8 cellular contexts compared by ENCODE assay signal in genomic region chr4:39458161-39458504, GRCh38. TPM values are rescaled to one million over a fixed set of nuclear protein-coding genes. Genes with fewer than 3 reads are reported as not detected.
DNase-seq lines count a peak whose midpoint lies in the region; ATAC-seq, FAIRE-seq and TF ChIP-seq lines count a peak whose summit lies in the region.
"Not testable (repeated sequence)": the region's sequence is repeated elsewhere in the genome, so short reads cannot be mapped to it uniquely, and the experiment has no call there.

No MANE protein-coding gene starts in this region.

- peak overlapping the region; percentile 75 for H3K14ac ChIP-seq in trophoblast cell (ENCODE audit: low read length)

- H3K27ac ChIP-seq in HUES48 (ENCODE audit: low read depth, low read length) (peak overlapping the region; percentile 95), VCaP (peak overlapping the region; percentile 93), GM12878 (ENCODE audit: control insufficient read depth, insufficient read depth) (peak overlapping the region; percentile 92), fibroblast of lung (ENCODE audit: insufficient read depth, low read length) (peak overlapping the region; percentile 95), right lobe of liver (peak overlapping the region; percentile 84 to 86 (median 86)), trophoblast cell (ENCODE audit: low read depth, low read length) (peak overlapping the region; percentile 89), upper lobe of left lung (peak overlapping the region; percentile 90 to 97 (median 94))

- peak overlapping the region; percentile 13 for H3K18ac ChIP-seq in trophoblast cell (ENCODE audit: low read length)

- peak overlapping the region; percentile 55 for H4K12ac ChIP-seq in trophoblast cell (ENCODE audit: low read depth, low read length)

- in situ Hi-C loops in GM12878 (cut with MboI): not testable (repeated sequence)

- H3K9ac ChIP-seq in HUES48 (ENCODE audit: low read depth, low read length) (peak overlapping the region; percentile 98), GM12878 (ENCODE audit: control insufficient read depth, insufficient read depth, low read length) (peak overlapping the region; percentile 87), fibroblast of lung (ENCODE audit: insufficient read depth, low read length) (peak overlapping the region; percentile 98), trophoblast cell (ENCODE audit: low read length) (peak overlapping the region; percentile 98)

- not testable (repeated sequence) for TF ChIP-seq EP300 in GM12878 (IDR thresholded peaks at IDR 0.05; ENCODE audit: borderline replicate concordance in 1 of 2, control insufficient read depth in 1 of 2, low read depth in 2 of 2, low read length in 2 of 2); upper lobe of left lung (IDR thresholded peaks at IDR 0.05)

- H2AFZ ChIP-seq in GM12878 (ENCODE audit: control insufficient read depth, low read depth, low read length); fibroblast of lung (ENCODE audit: low read length): not testable (repeated sequence)
- peak overlapping the region; percentile 46 for H2AFZ ChIP-seq in trophoblast cell (ENCODE audit: insufficient read depth, low read length, poor library complexity)

- ATAC-seq in GM12878: peak; percentile 18
- peak in 3 of 4 donors; percentile 0 to 3 (median 1) for ATAC-seq in right lobe of liver
- peak in 1 of 2 donors; percentile 1 for ATAC-seq in upper lobe of left lung (ENCODE audit: low FRiP score in 2 of 2)

- peak overlapping the region; percentile 91 for H4K8ac ChIP-seq in trophoblast cell (ENCODE audit: low read depth, low read length)

- H3K4ac ChIP-seq in trophoblast cell (ENCODE audit: low read depth, low read length): peak overlapping the region; percentile 91

- SMC1A ChIA-PET in GM12878 (lab: Charles Lee; ENCODE audit: uncharacterized antibody, unreplicated experiment): interaction anchor here (0.7 to 2.5 kb wide), 7 partner anchors 10 to 525 kb away, joined by 3 to 9 read pairs (median 3); no protein-coding TSS in a partner anchor

- WGBS in GM12878 (ENCODE audit: insufficient coverage, insufficient replicate concordance, low lambda C conversion rate, missing lambda C conversion rate): under 1% methylated on average over 13 of the region's 13 CpGs
- WGBS in right lobe of liver (ENCODE audit: insufficient coverage, low coverage, low lambda C conversion rate, missing lambda C conversion rate): 0% methylated on average over 13 of the region's 13 CpGs
- no CpG with 5 or more reads among the region's 13 CpGs for WGBS in trophoblast cell (ENCODE audit: extremely low coverage, insufficient coverage, insufficient read length)
- 0% methylated on average over 7 to 13 of the region's 13 CpGs for WGBS in upper lobe of left lung, 2 donors

- H3K4me2 ChIP-seq in GM12878 (ENCODE audit: control insufficient read depth, insufficient read depth) (peak overlapping the region; percentile 92), fibroblast of lung (ENCODE audit: extremely low read depth, insufficient read depth, low read length) (peak overlapping the region; percentile 98), trophoblast cell (ENCODE audit: low read length) (peak overlapping the region; percentile 66)

- not testable (repeated sequence) for BruUV-seq in GM12878 (replicated peaks; lab: Mats Ljungman, UMichigan)

- intact Hi-C loops in GM12878 (cut with micrococcal nuclease; ENCODE audit: unreplicated experiment): loop anchor here (5.0 kb wide), 2 partner anchors 159 to 556 kb away; no protein-coding TSS in a partner anchor
- intact Hi-C loops in right lobe of liver (cut with DNase I): not testable (repeated sequence)

- H2AK5ac ChIP-seq in trophoblast cell (ENCODE audit: low read length): peak overlapping the region; percentile 67

- not testable (repeated sequence) for H2BK12ac ChIP-seq in trophoblast cell (ENCODE audit: low read length)

- H3K4me3 ChIP-seq in GM12865 (ENCODE audit: low read depth, low read length) (peak overlapping the region; percentile 71), HUES48 (ENCODE audit: low read depth, low read length) (peak overlapping the region; percentile 94), GM12878 (peak overlapping the region; percentile 94), fibroblast of lung (replicated peaks in 1 of 4; ENCODE audit: control extremely low read depth in 1 of 4, insufficient read depth in 1 of 4, low read depth in 3 of 4, low read length in 4 of 4) (peak overlapping the region; percentile 85 to 100 (median 96)), right lobe of liver (peak overlapping the region; percentile 63 to 80 (median 69)), trophoblast cell (ENCODE audit: low read depth, low read length) (peak overlapping the region; percentile 82), upper lobe of left lung (peak overlapping the region; percentile 72 to 88 (median 80))

- RAD21 ChIA-PET in GM12878 (lab: Charles Lee; ENCODE audit: unreplicated experiment): interaction anchor here (1.4 kb wide), 1 partner anchor 46 kb away, joined by 3 read pairs; no protein-coding TSS in a partner anchor

- TF ChIP-seq CTCF in GM12865 (IDR thresholded peaks at IDR 0.05; ENCODE audit: insufficient read depth, low read depth, low read length, missing control alignments); VCaP (conservative IDR thresholded peaks at IDR 0.05); GM12878 (IDR thresholded peaks at IDR 0.05 in 2 of 3, conservative IDR thresholded peaks at IDR 0.05 in 1 of 3; ENCODE audit: control insufficient read depth in 2 of 3, extremely low read depth in 1 of 3, insufficient read depth in 1 of 3, low read depth in 3 of 3, low read length in 3 of 3); fibroblast of lung (conservative IDR thresholded peaks at IDR 0.05 in 1 of 2, IDR thresholded peaks at IDR 0.05 in 1 of 2; ENCODE audit: low read depth in 1 of 2, low read length in 2 of 2); right lobe of liver (IDR thresholded peaks at IDR 0.05); upper lobe of left lung (IDR thresholded peaks at IDR 0.05): not testable (repeated sequence)

- H3K23ac ChIP-seq in trophoblast cell (ENCODE audit: low read length): not testable (repeated sequence)

- not testable (repeated sequence) for H3K79me1 ChIP-seq in trophoblast cell (ENCODE audit: low read length)

- H3K79me2 ChIP-seq in GM12878 (ENCODE audit: control insufficient read depth, insufficient read depth, low read length) (peaks cover 57% of the 10 kb centered on the region), fibroblast of lung (ENCODE audit: control insufficient read depth, insufficient read depth, low read length) (peaks cover 39% of the 10 kb centered on the region)
- H3K79me2 ChIP-seq in trophoblast cell (ENCODE audit: control insufficient read depth, insufficient read depth, low read length, poor library complexity): not testable (repeated sequence)

- H3K36me3 ChIP-seq in HUES48 (ENCODE audit: control insufficient read depth, insufficient read depth, low read length) (peaks cover 73% of the 10 kb centered on the region), GM12878 (ENCODE audit: control insufficient read depth in 2 of 2, insufficient read depth in 2 of 2, low read length in 1 of 2) (peaks cover 4 to 36% of the 10 kb centered on the region in 2 experiments), right lobe of liver (peaks cover 0 to 52% (median 20%) of the 10 kb centered on the region in 4 donors), trophoblast cell (ENCODE audit: control insufficient read depth in 1 of 2, insufficient read depth in 2 of 2, low read length in 2 of 2) (peaks cover 16 to 26% of the 10 kb centered on the region in 2 experiments), upper lobe of left lung (peaks cover 34 to 62% (median 45%) of the 10 kb centered on the region in 4 donors)
- not testable (repeated sequence) for H3K36me3 ChIP-seq in fibroblast of lung (ENCODE audit: control insufficient read depth, insufficient read depth, low read length)

- CTCF ChIA-PET in GM12878 (lab: Yijun Ruan, JAX): interaction anchor here (0.7 to 2.4 kb wide), 5 partner anchors 11 to 859 kb away, joined by 3 to 12 read pairs (median 3); no protein-coding TSS in a partner anchor

- not testable (repeated sequence) for DNase-seq in GM12865 (ENCODE audit: low read depth); GM12878 (ENCODE audit: low read depth, low spot score); fibroblast of lung (ENCODE audit: low read depth in 2 of 2); right lobe of liver; upper lobe of left lung
- peak in 1 of 2 donors; percentile 20 for DNase-seq in trophoblast cell

- H2BK5ac ChIP-seq in trophoblast cell (ENCODE audit: low read depth, low read length, poor library complexity): peak overlapping the region; percentile 55

- H4K20me1 ChIP-seq in GM12878 (ENCODE audit: control insufficient read depth, insufficient read depth); fibroblast of lung (ENCODE audit: control insufficient read depth, extremely low read depth, insufficient read depth, low read length): not testable (repeated sequence)

- POLR2A ChIA-PET in GM12878 (lab: Charles Lee): interaction anchor here (0.5 to 2.5 kb wide), 5 partner anchors 10 to 182 kb away, joined by 3 to 9 read pairs (median 4); partner anchors contain the start of gene RFC1

- TF ChIP-seq RAD21 in GM12878 (IDR thresholded peaks at IDR 0.05; ENCODE audit: insufficient read depth, low read depth, low read length): not testable (repeated sequence)

- not testable (repeated sequence) for FAIRE-seq in GM12878 (lab: Jason Lieb, UNC)

- H4K91ac ChIP-seq in trophoblast cell (ENCODE audit: low read depth, low read length): peak overlapping the region; percentile 83

- not testable (repeated sequence) for H3K4me1 ChIP-seq in HUES48 (ENCODE audit: control insufficient read depth, insufficient read depth, low read length); GM12878 (ENCODE audit: control insufficient read depth, insufficient read depth, low read length); trophoblast cell (ENCODE audit: control insufficient read depth in 1 of 2, insufficient read depth in 2 of 2, low read length in 2 of 2)
- H3K4me1 ChIP-seq in fibroblast of lung (ENCODE audit: control insufficient read depth, extremely low read depth, insufficient read depth, low read length): peaks cover 10% of the 10 kb centered on the region
- peaks cover 0 to 17% (median 4%) of the 10 kb centered on the region in 4 donors for H3K4me1 ChIP-seq in right lobe of liver
- H3K4me1 ChIP-seq in upper lobe of left lung: peaks cover 25 to 40% (median 33%) of the 10 kb centered on the region in 4 donors

- H2BK120ac ChIP-seq in trophoblast cell (ENCODE audit: insufficient read depth, low read length, poor library complexity): peak overlapping the region; percentile 74

- TF ChIP-seq POLR2A in GM12878 (IDR thresholded peaks at IDR 0.05; ENCODE audit: low read depth, low read length); right lobe of liver (IDR thresholded peaks at IDR 0.05); upper lobe of left lung (IDR thresholded peaks at IDR 0.05): not testable (repeated sequence)

- not testable (repeated sequence) for H3K27me3 ChIP-seq in HUES48 (ENCODE audit: control insufficient read depth, insufficient read depth, low read length); GM12878 (replicated peaks in 1 of 2; ENCODE audit: control insufficient read depth in 2 of 2, insufficient read depth in 2 of 2, low read length in 1 of 2); fibroblast of lung (ENCODE audit: control insufficient read depth, insufficient read depth, low read length); right lobe of liver; trophoblast cell (ENCODE audit: insufficient read depth, low read length); upper lobe of left lung

- H3K9me3 ChIP-seq in HUES48 (ENCODE audit: control insufficient read depth, insufficient read depth, low read length); GM12878 (replicated peaks; ENCODE audit: control insufficient read depth, insufficient read depth, low read length); fibroblast of lung (ENCODE audit: control insufficient read depth, insufficient read depth, low read depth, low read length); right lobe of liver; trophoblast cell (ENCODE audit: insufficient read depth, low read depth, low read length); upper lobe of left lung: not testable (repeated sequence)

RNA-seq across cellular contexts. Expression of gene RPL9, which starts 0.6 kb away (rescaled TPM):
- total RNA-seq in GM12878 (2013; cell fraction: nucleolus; rRNA removed): 386 and 397 TPM in 2 replicates
- 2,792 and 4,340 TPM in 2 replicates for total RNA-seq in GM12878 (2014; rRNA removed)
- 3,546 and 3,577 TPM in 2 replicates for total RNA-seq in GM12878 (2014; rRNA removed; fragmentation: Illumina TruSeq; extraction: Trizol)
- 1,956 and 2,067 TPM in 2 replicates for total RNA-seq in GM12878 (2021)
- 4,575 TPM for polyA plus RNA-seq in GM12878 (2011; ENCODE audit: low read depth)
- 1,676 and 2,498 TPM in 2 replicates for polyA plus RNA-seq in GM12878 (2011; rRNA removed)
- 752 and 1,248 TPM in 2 replicates for polyA plus RNA-seq in GM12878 (2011; cell fraction: cytosol; rRNA removed)
- polyA plus RNA-seq in GM12878 (2011; cell fraction: nucleus; rRNA removed): 524 and 814 TPM in 2 replicates
- polyA plus RNA-seq in GM12878 (2012): 3,462 and 4,819 TPM in 2 replicates
- 3,027 and 3,582 TPM in 2 replicates for polyA plus RNA-seq in GM12878 (2014; fragmentation: Illumina TruSeq; extraction: Trizol)
- 1,000 to 10,000 TPM; 3,033 to 4,444 TPM for polyA plus RNA-seq in GM12878 (2014; fragmentation: Nextera tagmentation; extraction: Ambion mirVana)
- 4,252 and 4,767 TPM in 2 replicates for polyA plus RNA-seq in GM12878 (2014; rRNA removed)
- 1,000 to 10,000 TPM; 1,006 to 1,061 TPM for polyA plus RNA-seq in GM12878 (2016; fragmentation: Nextera tagmentation; extraction: Ambion mirVana)
- 143 and 203 TPM in 2 replicates for polyA minus RNA-seq in GM12878 (2011; rRNA and poly(A)+ RNA removed)
- polyA minus RNA-seq in GM12878 (2011; cell fraction: cytosol; rRNA and poly(A)+ RNA removed): 311 and 316 TPM in 2 replicates
- polyA minus RNA-seq in GM12878 (2011; cell fraction: nucleus; rRNA and poly(A)+ RNA removed): 207 and 297 TPM in 2 replicates
- total RNA-seq in fibroblast of lung: 2,253 and 4,642 TPM in 2 replicates
- 1,161 and 1,426 TPM in 2 replicates for polyA plus RNA-seq in fibroblast of lung
- 895 and 1,568 TPM in 2 replicates for polyA plus RNA-seq in fibroblast of lung (2012)
- polyA minus RNA-seq in fibroblast of lung (ENCODE audit: low replicate concordance): 6.9 and 14.9 TPM in 2 replicates
- total RNA-seq in right lobe of liver: 1,000 to 10,000 TPM in 2 of 6 experiments, 100 to 1,000 TPM in 4; 353 to 1,546 (median 454) TPM
- polyA plus RNA-seq in trophoblast cell (2013): 1,848 and 1,853 TPM in 2 replicates
- 1,000 to 10,000 TPM in 4 of 6 donors, 100 to 1,000 TPM in 2; 743 to 2,200 (median 1,155) TPM for total RNA-seq in upper lobe of left lung

RNA-seq across cellular contexts. Expression of gene LIAS, which starts 0.7 kb away (rescaled TPM):
- total RNA-seq in GM12878 (2013; cell fraction: nucleolus; rRNA removed): 53.7 and 59.9 TPM in 2 replicates
- total RNA-seq in GM12878 (2014; rRNA removed): 19.0 and 21.8 TPM in 2 replicates
- 28.3 and 28.6 TPM in 2 replicates for total RNA-seq in GM12878 (2014; rRNA removed; fragmentation: Illumina TruSeq; extraction: Trizol)
- total RNA-seq in GM12878 (2021): 14.1 and 17.9 TPM in 2 replicates
- polyA plus RNA-seq in GM12878 (2011; ENCODE audit: low read depth): 11.2 TPM
- polyA plus RNA-seq in GM12878 (2011; rRNA removed): 27.2 and 38.4 TPM in 2 replicates
- 13.5 and 13.7 TPM in 2 replicates for polyA plus RNA-seq in GM12878 (2011; cell fraction: cytosol; rRNA removed)
- polyA plus RNA-seq in GM12878 (2011; cell fraction: nucleus; rRNA removed): 12.8 and 16.0 TPM in 2 replicates
- polyA plus RNA-seq in GM12878 (2012): 11.6 and 16.6 TPM in 2 replicates
- polyA plus RNA-seq in GM12878 (2014; fragmentation: Illumina TruSeq; extraction: Trizol): 32.3 and 40.4 TPM in 2 replicates
- 10 to 100 TPM; 19.9 to 22.1 TPM for polyA plus RNA-seq in GM12878 (2014; fragmentation: Nextera tagmentation; extraction: Ambion mirVana)
- 20.8 and 25.7 TPM in 2 replicates for polyA plus RNA-seq in GM12878 (2014; rRNA removed)
- 10 to 100 TPM; 27.9 to 30.6 TPM for polyA plus RNA-seq in GM12878 (2016; fragmentation: Nextera tagmentation; extraction: Ambion mirVana)
- 11.4 and 13.2 TPM in 2 replicates for polyA minus RNA-seq in GM12878 (2011; rRNA and poly(A)+ RNA removed)
- 4.7 and 4.9 TPM in 2 replicates for polyA minus RNA-seq in GM12878 (2011; cell fraction: cytosol; rRNA and poly(A)+ RNA removed)
- polyA minus RNA-seq in GM12878 (2011; cell fraction: nucleus; rRNA and poly(A)+ RNA removed): 9.6 and 15.3 TPM in 2 replicates
- 8.0 and 8.6 TPM in 2 replicates for total RNA-seq in fibroblast of lung
- 7.1 and 9.6 TPM in 2 replicates for polyA plus RNA-seq in fibroblast of lung
- 5.4 and 5.5 TPM in 2 replicates for polyA plus RNA-seq in fibroblast of lung (2012)
- 0.55 TPM in 1 of 2 replicates, not detected in the other for polyA minus RNA-seq in fibroblast of lung (ENCODE audit: low replicate concordance)
- 10 to 100 TPM in 4 of 6 experiments, 1 to 10 TPM in 2; 7.0 to 20.4 (median 13.1) TPM for total RNA-seq in right lobe of liver
- polyA plus RNA-seq in trophoblast cell (2013): 8.6 and 9.6 TPM in 2 replicates
- 10 to 100 TPM in 3 of 6 donors, 1 to 10 TPM in 3; 4.9 to 23.0 (median 10.8) TPM for total RNA-seq in upper lobe of left lung

RNA-seq across cellular contexts. Expression of gene KLB, which starts 51.4 kb away (rescaled TPM):
- total RNA-seq in GM12878 (2013; cell fraction: nucleolus; rRNA removed): not detected in 2 replicates
- total RNA-seq in GM12878 (2014; rRNA removed): under 0.01 and 0.05 TPM in 2 replicates
- total RNA-seq in GM12878 (2014; rRNA removed; fragmentation: Illumina TruSeq; extraction: Trizol): 0.04 and 0.05 TPM in 2 replicates
- 0.08 and 0.11 TPM in 2 replicates for total RNA-seq in GM12878 (2021)
- 0.04 TPM for polyA plus RNA-seq in GM12878 (2011; ENCODE audit: low read depth)
- polyA plus RNA-seq in GM12878 (2011; rRNA removed): 0.01 TPM in 1 of 2 replicates, not detected in the other
- not detected in 2 replicates for polyA plus RNA-seq in GM12878 (2011; cell fraction: cytosol; rRNA removed)
- polyA plus RNA-seq in GM12878 (2011; cell fraction: nucleus; rRNA removed): not detected in 2 replicates
- 0.09 and 0.11 TPM in 2 replicates for polyA plus RNA-seq in GM12878 (2012)
- 0.01 and 0.05 TPM in 2 replicates for polyA plus RNA-seq in GM12878 (2014; fragmentation: Illumina TruSeq; extraction: Trizol)
- polyA plus RNA-seq in GM12878 (2014; fragmentation: Nextera tagmentation; extraction: Ambion mirVana): under 1 TPM; 0.08 to 0.13 TPM
- 0.01 and 0.04 TPM in 2 replicates for polyA plus RNA-seq in GM12878 (2014; rRNA removed)
- polyA plus RNA-seq in GM12878 (2016; fragmentation: Nextera tagmentation; extraction: Ambion mirVana): under 1 TPM; 0.03 to 0.09 TPM
- not detected in 2 replicates for polyA minus RNA-seq in GM12878 (2011; rRNA and poly(A)+ RNA removed)
- polyA minus RNA-seq in GM12878 (2011; cell fraction: cytosol; rRNA and poly(A)+ RNA removed): not detected in 2 replicates
- polyA minus RNA-seq in GM12878 (2011; cell fraction: nucleus; rRNA and poly(A)+ RNA removed): 0.12 TPM in 1 of 2 replicates, not detected in the other
- not detected in 2 replicates for total RNA-seq in fibroblast of lung
- polyA plus RNA-seq in fibroblast of lung: not detected in 2 replicates
- polyA plus RNA-seq in fibroblast of lung (2012): 0.01 TPM in 1 of 2 replicates, not detected in the other
- polyA minus RNA-seq in fibroblast of lung (ENCODE audit: low replicate concordance): not detected in 2 replicates
- total RNA-seq in right lobe of liver: 10 to 100 TPM; 12.3 to 54.5 (median 17.5) TPM
- polyA plus RNA-seq in trophoblast cell (2013): 0.71 and 0.79 TPM in 2 replicates
- total RNA-seq in upper lobe of left lung: 1 to 10 TPM in 3 of 6 donors, under 1 TPM in 3; 0.20 to 9.0 (median 0.84) TPM
